ENCODE assay signal across 1 cellular context in genomic region chr7:148932-149855, GRCh38.
TF ChIP-seq lines count a peak whose summit lies in the region.

No MANE protein-coding gene starts in this region.

TF ChIP-seq in GM23338, 12 proteins besides CTCF, POLR2A, EP300 and RAD21 (continued from another document):
- TF ChIP-seq ZNF462 (CRISPR knock-in tag; IDR thresholded peaks at IDR 0.05) (no peak), EZH2 (IDR thresholded peaks at IDR 0.05; ENCODE audit: low read depth, unreplicated experiment) (no peak)
